In the genomic region with DNA sequence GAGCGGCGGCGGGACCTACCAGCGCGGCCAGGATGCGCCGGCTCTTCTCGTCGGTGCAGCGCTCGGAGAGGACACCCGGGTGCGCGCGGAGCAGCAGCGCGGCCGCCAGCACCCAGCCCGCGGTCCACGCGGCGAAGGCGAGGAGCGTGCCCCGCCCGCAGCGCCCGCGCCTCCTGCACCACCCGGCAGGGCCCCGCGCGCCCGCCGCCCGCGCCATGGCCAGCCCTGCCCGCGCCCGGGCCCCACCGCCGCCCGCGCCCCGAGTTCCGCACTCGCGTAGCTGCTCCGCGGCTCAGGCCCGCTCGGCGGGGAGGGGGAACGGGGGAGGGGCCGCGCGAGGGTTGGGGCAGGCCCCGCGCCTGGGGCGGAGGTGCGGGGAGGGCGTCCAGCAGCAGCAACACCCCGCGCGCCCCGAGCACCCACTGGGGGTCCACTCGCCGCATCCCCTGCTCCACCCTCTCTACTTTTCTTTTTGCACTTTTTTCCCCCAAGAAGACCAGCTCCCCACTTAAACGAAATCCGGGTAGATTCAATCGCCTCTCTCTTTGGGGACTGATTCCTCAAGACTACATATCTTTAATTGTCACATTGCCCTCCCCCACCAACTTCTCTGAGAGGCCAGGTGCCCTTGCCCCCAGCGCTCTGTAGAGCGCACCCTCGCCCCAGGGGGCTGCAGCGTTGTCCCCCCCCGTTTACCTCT, we compare ENCODE assay signal across 9 cellular contexts. TPM values are rescaled to one million over a fixed set of nuclear protein-coding genes. Genes with fewer than 3 reads are reported as not detected.
A peak's percentile ranks its signal among the peaks of the same experiment; 100 is the strongest.
DNase-seq lines count a peak whose midpoint lies in the region; ATAC-seq and TF ChIP-seq lines count a peak whose summit lies in the region.
"Had no signal": no experiment of that assay in that cellular context is flagged by ENCODE, and none has a peak within 500 bp of the region (broad histone marks: within the 10 kb centered on the region; RNA-seq: fewer than 3 reads in every experiment).

A gene (minus strand): TSS at position 266 of the 700 bp plus-strand sequence. CDS start 49 bp downstream, at position 217.

- TF ChIP-seq CTCF in colonic mucosa (IDR thresholded peaks at IDR 0.05) (no peak), thoracic aorta (IDR thresholded peaks at IDR 0.05) (no peak)

- no peak for DNase-seq in activated CD8-positive, alpha-beta memory T cell treated with anti-CD3 and anti-CD28 coated beads, Interleukin-2, amount 10 ng/mL, durations not matched to agents 7 days and 5 days
- DNase-seq in activated CD8-positive, alpha-beta memory T cell treated with anti-CD3 and anti-CD28 coated beads, Interleukin-2, amount 50 U/mL, for 48 hours: no peak
- DNase-seq in colonic mucosa (no peak), medulla oblongata (ENCODE audit: extremely low spot score) (peak; percentile 49), thoracic aorta (ENCODE audit: low spot score) (no peak), amniotic stem cell (lab: John Stamatoyannopoulos, UW) (no peak)
- no peak for DNase-seq in stimulated activated CD4-positive, alpha-beta T cell treated with anti-CD3 and anti-CD28 coated beads, Interleukin-1b, Interleukin-23, amount 100 ng/mL, for 48 hours
- DNase-seq: NCI-H82 had no signal

- H3K36me3 ChIP-seq in colonic mucosa (no peaks in the 10 kb centered on the region), thoracic aorta (no peaks in the 10 kb centered on the region)

- H3K27me3 Mint-ChIP-seq in activated CD8-positive, alpha-beta memory T cell treated with anti-CD3 and anti-CD28 coated beads, Interleukin-2, amount 10 ng/mL, durations not matched to agents 7 days and 5 days: peaks cover 71% of the 10 kb centered on the region

- H3K9me3 ChIP-seq in colonic mucosa (no peaks in the 10 kb centered on the region), thoracic aorta (no peaks in the 10 kb centered on the region)

- H3K36me3 Mint-ChIP-seq in activated CD8-positive, alpha-beta memory T cell treated with anti-CD3 and anti-CD28 coated beads, Interleukin-2, amount 10 ng/mL, durations not matched to agents 7 days and 5 days: peaks cover 2% of the 10 kb centered on the region

- intact Hi-C loops in colonic mucosa (cut with DNase I): no loop called here

- no peaks in the 10 kb centered on the region for H3K4me1 ChIP-seq in colonic mucosa
- H3K4me1 ChIP-seq in thoracic aorta (ENCODE audit: control insufficient read depth in 1 of 2, low read depth in 2 of 2): peaks cover 7 to 9% of the 10 kb centered on the region in 2 donors

- no peak within 1 kb of the TSS for H3K9ac ChIP-seq in colonic mucosa (ENCODE audit: low read depth in 2 of 2, low read length in 2 of 2)

- no peak within 1 kb of the TSS for H3K27ac Mint-ChIP-seq in activated CD8-positive, alpha-beta memory T cell treated with anti-CD3 and anti-CD28 coated beads, Interleukin-2, amount 10 ng/mL, durations not matched to agents 7 days and 5 days

- H3K4me1 Mint-ChIP-seq in activated CD8-positive, alpha-beta memory T cell treated with anti-CD3 and anti-CD28 coated beads, Interleukin-2, amount 10 ng/mL, durations not matched to agents 7 days and 5 days: peaks cover 4% of the 10 kb centered on the region

- CTCF ChIA-PET in activated CD8-positive, alpha-beta memory T cell treated with anti-CD3 and anti-CD28 coated beads, Interleukin-2, amount 10 ng/mL, durations not matched to agents 7 days and 5 days (lab: Charles Lee): no interaction called here

- H3K27me3 ChIP-seq in colonic mucosa (peaks cover 42% of the 10 kb centered on the region), thoracic aorta (replicated peaks; ENCODE audit: insufficient read depth) (no peaks in the 10 kb centered on the region)

- H3K4me3 Mint-ChIP-seq in activated CD8-positive, alpha-beta memory T cell treated with anti-CD3 and anti-CD28 coated beads, Interleukin-2, amount 10 ng/mL, durations not matched to agents 7 days and 5 days: no peak within 1 kb of the TSS

- ATAC-seq in activated CD8-positive, alpha-beta memory T cell treated with anti-CD3 and anti-CD28 coated beads, Interleukin-2, amount 10 ng/mL, durations not matched to agents 7 days and 5 days: peak; percentile 42
- no peak for ATAC-seq in thoracic aorta (ENCODE audit: insufficient number of reproducible peaks, low FRiP score, low read depth)
- no peak for ATAC-seq in GM21529 (IDR thresholded peaks at IDR 0.05; ENCODE audit: unreplicated experiment)

- H3K4me3 ChIP-seq in colonic mucosa: peak within 1 kb of the TSS; percentile 19
- peak within 1 kb of the TSS; percentile 61 for H3K4me3 ChIP-seq in thoracic aorta

- no peaks in the 10 kb centered on the region for H3K9me3 Mint-ChIP-seq in activated CD8-positive, alpha-beta memory T cell treated with anti-CD3 and anti-CD28 coated beads, Interleukin-2, amount 10 ng/mL, durations not matched to agents 7 days and 5 days (ENCODE audit: low read depth)

- H3K27ac ChIP-seq in colonic mucosa: no peak within 1 kb of the TSS
- no peak within 1 kb of the TSS for H3K27ac ChIP-seq in thoracic aorta

RNA-seq across cellular contexts. Expression of the gene that starts here (rescaled TPM):
- total RNA-seq in activated CD8-positive, alpha-beta memory T cell treated with anti-CD3 and anti-CD28 coated beads, Interleukin-2, amount 10 ng/mL, durations not matched to agents 7 days and 5 days: not detected
- under 1 TPM in 1 of 2 donors, not detected in 1; 0.24 TPM for total RNA-seq in colonic mucosa
- total RNA-seq in thoracic aorta: not detected

Comparison
In these comparisons a context has a peak if more than half of its experiments do, and no peak if none do; other contexts are left out.
1. Peak in ATAC-seq in activated CD8-positive, alpha-beta memory T cell treated with anti-CD3 and anti-CD28 coated beads, Interleukin-2, amount 10 ng/mL, durations not matched to agents 7 days and 5 days; RNA of the gene not detected or under 1 TPM.